Comparison of ENCODE assay signal across 21 cellular contexts in genomic region chr1:213457733-213458132, GRCh38.
DNase-seq lines count a peak whose midpoint lies in the region; ATAC-seq and TF ChIP-seq lines count a peak whose summit lies in the region.
"Had no signal": no experiment of that assay in that cellular context is flagged by ENCODE, and none has a peak within 500 bp of the region (broad histone marks: within the 10 kb centered on the region; RNA-seq: fewer than 3 reads in every experiment).

No MANE protein-coding gene starts in this region.

- H3K4me3 ChIP-seq in AG10803 (ENCODE audit: low read length) (no peak overlapping the region), MG63 (no peak overlapping the region), esophagus muscularis mucosa (no peak overlapping the region), psoas muscle (no peak overlapping the region), right cardiac atrium (ENCODE audit: low read length) (no peak overlapping the region)
- H3K4me3 ChIP-seq: BLaER1 treated with 17β-estradiol and CSF1 and Interleukin-3, amounts not matched to agents 10 nM and 100 nM; PC-9; SJCRH30 had no signal

- TF ChIP-seq CTCF in AG10803 (conservative IDR thresholded peaks at IDR 0.05; ENCODE audit: low read length) (no peak), esophagus muscularis mucosa (IDR thresholded peaks at IDR 0.05) (no peak), psoas muscle (IDR thresholded peaks at IDR 0.05) (no peak)

- H3K9me3 ChIP-seq in MG63 (no peaks in the 10 kb centered on the region), esophagus muscularis mucosa (no peaks in the 10 kb centered on the region), psoas muscle (no peaks in the 10 kb centered on the region), right cardiac atrium (ENCODE audit: control insufficient read depth, low read length) (no peaks in the 10 kb centered on the region)
- H3K9me3 ChIP-seq: BLaER1 treated with 17β-estradiol and CSF1 and Interleukin-3, amounts not matched to agents 10 nM and 100 nM; Caco-2 had no signal

- TF ChIP-seq POLR2A in esophagus muscularis mucosa (IDR thresholded peaks at IDR 0.05; ENCODE audit: low read depth) = no peak

- peaks cover 8 to 17% (median 15%) of the 10 kb centered on the region in 4 donors for H3K4me1 ChIP-seq in esophagus muscularis mucosa
- H3K4me1 ChIP-seq in psoas muscle = no peaks in the 10 kb centered on the region
- H3K4me1 ChIP-seq in right cardiac atrium (ENCODE audit: control insufficient read depth, insufficient read depth, low read length) = peaks cover 1% of the 10 kb centered on the region
- H3K4me1 ChIP-seq: BLaER1 treated with 17β-estradiol and CSF1 and Interleukin-3, amounts not matched to agents 10 nM and 100 nM; Caco-2; SJCRH30 had no signal

- WGBS in esophagus muscularis mucosa = 54% methylated on average over 2 of the region's 2 CpGs
- 49 to 62% (median 51%) methylated on average over 2 of the region's 2 CpGs for WGBS in psoas muscle, 3 donors
- WGBS in right cardiac atrium = 55% methylated on average over 2 of the region's 2 CpGs

- TF ChIP-seq EP300 in esophagus muscularis mucosa (IDR thresholded peaks at IDR 0.05) = no peak

- H3K36me3 ChIP-seq in MG63 = no peaks in the 10 kb centered on the region
- no peaks in the 10 kb centered on the region for H3K36me3 ChIP-seq in esophagus muscularis mucosa
- H3K36me3 ChIP-seq in psoas muscle (ENCODE audit: insufficient read depth in 1 of 2, low read depth in 1 of 2) = no peaks in the 10 kb centered on the region
- H3K36me3 ChIP-seq: BLaER1 treated with 17β-estradiol and CSF1 and Interleukin-3, amounts not matched to agents 10 nM and 100 nM; SJCRH30 had no signal

- intact Hi-C loops in esophagus muscularis mucosa (cut with DNase I) (no loop called here), psoas muscle (cut with DNase I) (no loop called here), right cardiac atrium (cut with DNase I) (no loop called here)

- DNase-seq in AG10803 (ENCODE audit: low read depth) (peak; percentile 3), MG63 (peak; percentile 7), esophagus muscularis mucosa (ENCODE audit: extremely low spot score) (peak; percentile 47), psoas muscle (no peak), right cardiac atrium (no peak), EL (no peak)
- DNase-seq in stimulated activated CD8-positive, alpha-beta memory T cell treated with anti-CD3 and anti-CD28 coated beads, Interleukin-4, amount 100 ng/mL, for 48 hours = no peak
- DNase-seq in activated CD4-positive, alpha-beta T cell treated with anti-CD3 and anti-CD28 coated beads, Interleukin-2, amount 50 U/mL, for 1 hour = no peak
- DNase-seq: Caco-2; CD4-positive, alpha-beta T cell; GF-D8; Karpas-422; MM.1S; NCI-H1694; NCI-H2029 treated with DMSO at 0.1 percent for 48 hours; NCI-H2227 treated with DMSO at 0.1 percent for 48 hours; NCI-H526 treated with DMSO at 0.1 percent for 48 hours; PC-9 had no signal

- H3K27me3 ChIP-seq in MG63 (no peaks in the 10 kb centered on the region), esophagus muscularis mucosa (no peaks in the 10 kb centered on the region), psoas muscle (ENCODE audit: insufficient read depth in 3 of 3, low read length in 2 of 3) (no peaks in the 10 kb centered on the region), right cardiac atrium (ENCODE audit: control insufficient read depth, insufficient read depth) (no peaks in the 10 kb centered on the region)
- H3K27me3 ChIP-seq: BLaER1 treated with 17β-estradiol and CSF1 and Interleukin-3, amounts not matched to agents 10 nM and 100 nM; SJCRH30 had no signal

- H3K27ac ChIP-seq in esophagus muscularis mucosa (replicated peaks in 1 of 4) (peak overlapping the region in 3 of 4 donors; percentile 11 to 50 (median 30)), psoas muscle (no peak overlapping the region), right cardiac atrium (ENCODE audit: low read length) (no peak overlapping the region)
- H3K27ac ChIP-seq: BLaER1 treated with 17β-estradiol and CSF1 and Interleukin-3, amounts not matched to agents 10 nM and 100 nM; PC-9; SJCRH30 had no signal

- ATAC-seq in psoas muscle = peak in 3 of 4 donors; percentile 33 to 71 (median 66)
- no peak for ATAC-seq in right cardiac atrium
- ATAC-seq: SK-N-SH treated with all-trans-retinoic acid at 6 μM for 48 hours had no signal

Comparison
In these comparisons a context has a peak if more than half of its experiments do, and no peak if none do; other contexts are left out.
1. DNase-seq: peak in AG10803 (single experiment), MG63 (single experiment) and esophagus muscularis mucosa (single experiment); none in psoas muscle (0 of 2), stimulated activated CD8-positive, alpha-beta memory T cell treated with anti-CD3 and anti-CD28 coated beads, Interleukin-4, amount 100 ng/mL, for 48 hours (single experiment), activated CD4-positive, alpha-beta T cell treated with anti-CD3 and anti-CD28 coated beads, Interleukin-2, amount 50 U/mL, for 1 hour (single experiment), right cardiac atrium (0 of 3) and EL (single experiment).
2. H3K27ac ChIP-seq: peak in esophagus muscularis mucosa (3 of 4); none in psoas muscle (single experiment) and right cardiac atrium (single experiment).
3. ATAC-seq: peak in psoas muscle (3 of 4); none in right cardiac atrium (0 of 2).